In genomic region chr12:76029982-76030377, GRCh38 we compare ENCODE assay signal across 8 cellular contexts. TPM values are rescaled to one million over a fixed set of nuclear protein-coding genes. Genes with fewer than 3 reads are reported as not detected.
DNase-seq lines count a peak whose midpoint lies in the region; ATAC-seq and TF ChIP-seq lines count a peak whose summit lies in the region.

No MANE protein-coding gene starts in this region.

- H3K4me1 Mint-ChIP-seq in memory B cell = peaks cover 18% of the 10 kb centered on the region

- no peaks in the 10 kb centered on the region for H3K4me1 ChIP-seq in NT2/D1 (ENCODE audit: insufficient read depth, insufficient read length)
- H3K4me1 ChIP-seq in tibial nerve = peaks cover 0 to 53% (median 6%) of the 10 kb centered on the region in 4 donors

- H3K4me3 Mint-ChIP-seq in memory B cell = peak overlapping the region; percentile 95

- TF ChIP-seq EP300 in tibial nerve (IDR thresholded peaks at IDR 0.05) = peak in 1 of 2 donors; percentile 30

- no peak for ATAC-seq in memory B cell (ENCODE audit: low read depth)

- H3K27me3 Mint-ChIP-seq in memory B cell = peaks cover 4% of the 10 kb centered on the region

- H3K9me3 ChIP-seq in NT2/D1 (ENCODE audit: insufficient read depth, low read length) (no peaks in the 10 kb centered on the region), tibial nerve (no peaks in the 10 kb centered on the region)

- no peaks in the 10 kb centered on the region for H3K9me3 Mint-ChIP-seq in memory B cell

- H3K27ac ChIP-seq in tibial nerve = peak overlapping the region; percentile 81 to 98 (median 93)

- peak overlapping the region; percentile 70 for H3K27ac Mint-ChIP-seq in memory B cell

- H3K27me3 ChIP-seq in NT2/D1 (ENCODE audit: insufficient read depth, insufficient read length) = peaks cover 8% of the 10 kb centered on the region
- no peaks in the 10 kb centered on the region for H3K27me3 ChIP-seq in tibial nerve

- no peak for TF ChIP-seq POLR2A in tibial nerve (IDR thresholded peaks at IDR 0.05)

- DNase-seq in NCI-H2171 treated with DMSO at 0.1 percent for 48 hours (lab: John Stamatoyannopoulos, UW) = peak; percentile 54
- no peak for DNase-seq in NCI-H2171 (lab: John Stamatoyannopoulos, UW)
- DNase-seq in NT2/D1 (ENCODE audit: low read depth, low spot score) = no peak
- peak; percentile 70 to 72 for DNase-seq in cardiac fibroblast (ENCODE audit: low read depth in 2 of 2)
- DNase-seq in memory B cell (ENCODE audit: low spot score in 2 of 2) = no peak
- no peak for DNase-seq in tibial nerve (ENCODE audit: low spot score in 2 of 2)
- no peak for DNase-seq in NCI-H526 treated with DMSO at 0.1 percent for 48 hours (lab: John Stamatoyannopoulos, UW)
- no peak for DNase-seq in dedifferentiated amniotic fluid mesenchymal stem cell (ENCODE audit: extremely low spot score)

- H3K9ac ChIP-seq in NT2/D1 (ENCODE audit: insufficient read length, low read depth) = peak overlapping the region; percentile 99

- no peaks in the 10 kb centered on the region for H3K36me3 Mint-ChIP-seq in memory B cell

- 1 to 5% methylated on average over 21 to 22 of the region's 22 CpGs for WGBS in tibial nerve, 2 donors

- TF ChIP-seq CTCF in cardiac fibroblast (IDR thresholded peaks at IDR 0.05; ENCODE audit: low read depth, low read length) = no peak
- TF ChIP-seq CTCF in tibial nerve (IDR thresholded peaks at IDR 0.05) = no peak

- H3K36me3 ChIP-seq in NT2/D1 (ENCODE audit: insufficient read depth, insufficient read length, low read length) = peaks cover 36% of the 10 kb centered on the region
- no peaks in the 10 kb centered on the region for H3K36me3 ChIP-seq in tibial nerve

- H3K4me3 ChIP-seq in NT2/D1 (ENCODE audit: insufficient read length, low read depth) = peak overlapping the region; percentile 98
- H3K4me3 ChIP-seq in cardiac fibroblast (replicated peaks in 1 of 2; ENCODE audit: low read depth in 2 of 2, low read length in 2 of 2) = peak overlapping the region; percentile 78 to 96
- peak overlapping the region; percentile 50 to 95 (median 76) for H3K4me3 ChIP-seq in tibial nerve

RNA-seq across cellular contexts. Expression of gene PHLDA1, which starts 1.6 kb away (rescaled TPM):
- total RNA-seq in tibial nerve = 10 to 100 TPM; 23.6 to 34.9 (median 30.7) TPM

RNA-seq across cellular contexts. Expression of gene NAP1L1, which starts 54.5 kb away (rescaled TPM):
- total RNA-seq in tibial nerve = 100 to 1,000 TPM; 325 to 541 (median 390) TPM

Comparison
In these comparisons a context has a peak if more than half of its experiments do, and no peak if none do; other contexts are left out.
1. DNase-seq: peak in NCI-H2171 treated with DMSO at 0.1 percent for 48 hours (single experiment) and cardiac fibroblast (2 of 2); none in NCI-H2171 (single experiment), NT2/D1 (single experiment), memory B cell (0 of 2), tibial nerve (0 of 2), NCI-H526 treated with DMSO at 0.1 percent for 48 hours (single experiment) and dedifferentiated amniotic fluid mesenchymal stem cell (single experiment).
2. Peak in every context shown above with its lines, with median percentiles within 50 percentile points of each other: H3K4me3 ChIP-seq.